24 cellular contexts compared by ENCODE assay signal in genomic region chr9:82255533-82255932, GRCh38.
"Had no signal": no experiment of that assay in that cellular context is flagged by ENCODE, and none has a peak within 500 bp of the region (broad histone marks: within the 10 kb centered on the region; RNA-seq: fewer than 3 reads in every experiment).

No MANE protein-coding gene starts in this region.

- H3K27me3 Mint-ChIP-seq: activated naive CD8-positive, alpha-beta T cell treated with anti-CD3 and anti-CD28 coated beads, Interleukin-2, amount 10 ng/mL, durations not matched to agents 7 days and 5 days; T-helper 17 cell had no signal

- H3K27ac Mint-ChIP-seq: activated CD8-positive, alpha-beta T cell treated with anti-CD3 and anti-CD28 coated beads, Interleukin-2, amount 10 ng/mL, durations not matched to agents 7 days and 5 days; activated naive CD8-positive, alpha-beta T cell treated with anti-CD3 and anti-CD28 coated beads, Interleukin-2, amount 10 ng/mL, durations not matched to agents 7 days and 5 days; T-helper 17 cell; WTC11 had no signal

- DNase-seq: activated CD4-positive, alpha-beta T cell treated with anti-CD3 and anti-CD28 coated beads for 48 hours; activated CD4-positive, alpha-beta T cell treated with anti-CD3 and anti-CD28 coated beads, Interleukin-2, amount 50 U/mL, for 4 hours; activated CD4-positive, CD25-positive, alpha-beta regulatory T cell treated with anti-CD3 and anti-CD28 coated beads, Interleukin-2, amount 50 U/mL, for 72 hours; activated CD8-positive, alpha-beta memory T cell treated with anti-CD3 and anti-CD28 coated beads, Interleukin-2, amount 50 U/mL, for 48 hours; activated CD8-positive, alpha-beta T cell treated with anti-CD3 and anti-CD28 coated beads, Interleukin-2, amount 10 ng/mL, durations not matched to agents 7 days and 5 days; activated naive CD4-positive, alpha-beta T cell treated with anti-CD3 and anti-CD28 coated beads, Interleukin-2, amount 50 U/mL, for 16 hours; activated naive CD8-positive, alpha-beta T cell treated with anti-CD3 and anti-CD28 coated beads, Interleukin-2, amount 10 ng/mL, durations not matched to agents 7 days and 5 days; activated T-cell treated with anti-CD3 and anti-CD28 coated beads, Interleukin-2, amount 50 U/mL, for 1 hour; adrenal gland; aorta; body of pancreas; central memory CD4-positive, alpha-beta T cell; Kasumi-1; NCI-H1694 treated with DMSO at 0.1 percent for 48 hours; NCI-H2029 treated with DMSO at 0.1 percent for 48 hours; NCI-H446 treated with DMSO at 0.1 percent for 48 hours; NCI-H526; NCI-H774; OCI-M1; Right ventricle myocardium superior; SJCRH30; T-helper 17 cell; T-helper 9 cell had no signal

- H3K4me1 Mint-ChIP-seq: activated naive CD8-positive, alpha-beta T cell treated with anti-CD3 and anti-CD28 coated beads, Interleukin-2, amount 10 ng/mL, durations not matched to agents 7 days and 5 days; T-helper 17 cell; WTC11 had no signal

- H3K36me3 Mint-ChIP-seq: activated naive CD8-positive, alpha-beta T cell treated with anti-CD3 and anti-CD28 coated beads, Interleukin-2, amount 10 ng/mL, durations not matched to agents 7 days and 5 days; WTC11 had no signal

- H3K9me3 Mint-ChIP-seq: activated naive CD8-positive, alpha-beta T cell treated with anti-CD3 and anti-CD28 coated beads, Interleukin-2, amount 10 ng/mL, durations not matched to agents 7 days and 5 days; WTC11 had no signal

- H3K4me3 Mint-ChIP-seq: activated CD8-positive, alpha-beta T cell treated with anti-CD3 and anti-CD28 coated beads, Interleukin-2, amount 10 ng/mL, durations not matched to agents 7 days and 5 days; activated naive CD8-positive, alpha-beta T cell treated with anti-CD3 and anti-CD28 coated beads, Interleukin-2, amount 10 ng/mL, durations not matched to agents 7 days and 5 days; T-helper 17 cell; WTC11 had no signal
